1 cellular context compared by ENCODE assay signal in the genomic region with DNA sequence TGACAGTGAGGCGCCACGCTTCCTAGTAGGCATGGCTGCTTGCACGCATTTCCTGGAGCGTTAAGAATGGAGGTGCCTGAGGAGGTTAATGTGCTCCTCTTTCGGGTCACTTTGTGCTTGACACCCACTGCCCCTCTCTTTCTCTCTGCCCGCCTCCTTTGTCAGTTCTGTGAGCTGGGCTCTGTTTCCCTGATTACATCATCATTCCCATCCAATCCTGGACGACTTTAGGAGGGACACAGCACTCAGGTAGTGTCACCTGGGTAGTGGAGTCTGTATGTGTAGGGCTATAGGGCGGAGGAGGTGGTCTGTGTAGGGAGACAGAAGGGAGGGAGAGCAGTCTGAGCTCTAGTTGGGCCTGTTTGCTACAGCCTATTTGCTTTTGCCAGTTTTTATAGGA.
TF ChIP-seq lines count a peak whose summit lies in the region.

No MANE protein-coding gene starts in this region.

TF ChIP-seq in WTC11, 78 proteins besides CTCF, POLR2A, EP300 and RAD21 (continued from another document):
- TF ChIP-seq, protein P1, sequence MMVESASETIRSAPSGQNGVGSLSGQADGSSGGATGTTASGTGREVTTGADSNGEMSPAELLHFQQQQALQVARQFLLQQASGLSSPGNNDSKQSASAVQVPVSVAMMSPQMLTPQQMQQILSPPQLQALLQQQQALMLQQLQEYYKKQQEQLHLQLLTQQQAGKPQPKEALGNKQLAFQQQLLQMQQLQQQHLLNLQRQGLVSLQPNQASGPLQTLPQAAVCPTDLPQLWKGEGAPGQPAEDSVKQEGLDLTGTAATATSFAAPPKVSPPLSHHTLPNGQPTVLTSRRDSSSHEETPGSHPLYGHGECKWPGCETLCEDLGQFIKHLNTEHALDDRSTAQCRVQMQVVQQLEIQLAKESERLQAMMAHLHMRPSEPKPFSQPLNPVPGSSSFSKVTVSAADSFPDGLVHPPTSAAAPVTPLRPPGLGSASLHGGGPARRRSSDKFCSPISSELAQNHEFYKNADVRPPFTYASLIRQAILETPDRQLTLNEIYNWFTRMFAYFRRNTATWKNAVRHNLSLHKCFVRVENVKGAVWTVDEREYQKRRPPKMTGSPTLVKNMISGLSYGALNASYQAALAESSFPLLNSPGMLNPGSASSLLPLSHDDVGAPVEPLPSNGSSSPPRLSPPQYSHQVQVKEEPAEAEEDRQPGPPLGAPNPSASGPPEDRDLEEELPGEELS (CRISPR knock-in tag; IDR thresholded peaks at IDR 0.05) = no peak
- no peak for TF ChIP-seq NR2C2 (CRISPR knock-in tag; IDR thresholded peaks at IDR 0.05)
